In the genomic region with DNA sequence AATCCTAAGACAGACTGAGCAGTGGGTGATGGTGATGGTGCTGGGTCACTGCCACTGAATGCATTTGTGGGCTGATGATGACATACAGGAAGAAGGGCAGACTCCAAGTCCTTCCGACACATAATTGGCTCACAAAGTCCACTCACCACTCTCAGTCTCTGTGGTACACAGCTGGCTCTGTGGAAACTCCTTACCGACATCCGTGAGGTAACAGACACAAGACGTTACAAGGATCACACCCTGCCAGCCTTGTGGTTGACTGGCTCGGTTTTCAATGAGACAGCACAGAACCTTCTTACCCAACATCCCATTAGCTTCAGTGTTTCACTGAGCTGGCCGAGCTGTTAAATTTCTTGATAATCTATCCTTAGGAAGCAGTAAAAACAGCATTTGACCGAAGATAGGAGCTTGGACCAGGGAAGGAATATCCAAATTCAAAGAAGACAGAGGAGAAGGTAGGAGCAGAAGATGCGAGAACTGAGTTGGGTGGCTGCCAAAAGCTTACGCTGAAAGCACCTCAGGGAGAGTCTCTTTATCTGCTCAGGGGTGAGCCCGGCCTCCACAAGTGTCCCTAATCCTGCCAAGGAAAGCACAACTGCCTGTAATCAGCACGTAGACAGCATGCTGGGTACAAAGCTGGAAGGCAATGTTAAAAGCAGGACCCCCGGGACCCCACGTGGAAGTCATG, we compare ENCODE assay signal across 1 cellular context.
TF ChIP-seq lines count a peak whose summit lies in the region.

No MANE protein-coding gene starts in this region.

TF ChIP-seq in K562, 482 proteins besides CTCF, POLR2A, EP300 and RAD21 (continued from another document):
- TF ChIP-seq ZNF318 (IDR thresholded peaks at IDR 0.05; ENCODE audit: borderline replicate concordance in 1 of 2, low read depth in 1 of 2) (no peak), KDM1A (IDR thresholded peaks at IDR 0.05) (peak in 1 of 2 experiments; percentile 29; a peak in 1 of 4 replicates), RBFOX2 (IDR thresholded peaks at IDR 0.05; ENCODE audit: low read depth, low read length) (no peak)
